ENCODE assay signal across 1 cellular context in genomic region chr1:151165281-151165737, GRCh38.
A peak's percentile ranks its signal among the peaks of the same experiment; 100 is the strongest.
TF ChIP-seq lines count a peak whose summit lies in the region.

No MANE protein-coding gene starts in this region.

TF ChIP-seq in GM23338, 12 proteins besides CTCF, POLR2A, EP300 and RAD21 (continued from another document):
- TF ChIP-seq STAT1 (IDR thresholded peaks at IDR 0.05; ENCODE audit: unreplicated experiment) = no peak
- no peak for TF ChIP-seq EZH2phosphoT487 (IDR thresholded peaks at IDR 0.05; ENCODE audit: unreplicated experiment)
- TF ChIP-seq EZH2 (IDR thresholded peaks at IDR 0.05; ENCODE audit: low read depth, unreplicated experiment) = no peak
- no peak for TF ChIP-seq ZNF331 (CRISPR knock-in tag; IDR thresholded peaks at IDR 0.05; ENCODE audit: low read depth)
- peak; percentile 64 for TF ChIP-seq CREB1 (CRISPR knock-in tag; IDR thresholded peaks at IDR 0.05; ENCODE audit: low read depth)
- TF ChIP-seq, protein P1, sequence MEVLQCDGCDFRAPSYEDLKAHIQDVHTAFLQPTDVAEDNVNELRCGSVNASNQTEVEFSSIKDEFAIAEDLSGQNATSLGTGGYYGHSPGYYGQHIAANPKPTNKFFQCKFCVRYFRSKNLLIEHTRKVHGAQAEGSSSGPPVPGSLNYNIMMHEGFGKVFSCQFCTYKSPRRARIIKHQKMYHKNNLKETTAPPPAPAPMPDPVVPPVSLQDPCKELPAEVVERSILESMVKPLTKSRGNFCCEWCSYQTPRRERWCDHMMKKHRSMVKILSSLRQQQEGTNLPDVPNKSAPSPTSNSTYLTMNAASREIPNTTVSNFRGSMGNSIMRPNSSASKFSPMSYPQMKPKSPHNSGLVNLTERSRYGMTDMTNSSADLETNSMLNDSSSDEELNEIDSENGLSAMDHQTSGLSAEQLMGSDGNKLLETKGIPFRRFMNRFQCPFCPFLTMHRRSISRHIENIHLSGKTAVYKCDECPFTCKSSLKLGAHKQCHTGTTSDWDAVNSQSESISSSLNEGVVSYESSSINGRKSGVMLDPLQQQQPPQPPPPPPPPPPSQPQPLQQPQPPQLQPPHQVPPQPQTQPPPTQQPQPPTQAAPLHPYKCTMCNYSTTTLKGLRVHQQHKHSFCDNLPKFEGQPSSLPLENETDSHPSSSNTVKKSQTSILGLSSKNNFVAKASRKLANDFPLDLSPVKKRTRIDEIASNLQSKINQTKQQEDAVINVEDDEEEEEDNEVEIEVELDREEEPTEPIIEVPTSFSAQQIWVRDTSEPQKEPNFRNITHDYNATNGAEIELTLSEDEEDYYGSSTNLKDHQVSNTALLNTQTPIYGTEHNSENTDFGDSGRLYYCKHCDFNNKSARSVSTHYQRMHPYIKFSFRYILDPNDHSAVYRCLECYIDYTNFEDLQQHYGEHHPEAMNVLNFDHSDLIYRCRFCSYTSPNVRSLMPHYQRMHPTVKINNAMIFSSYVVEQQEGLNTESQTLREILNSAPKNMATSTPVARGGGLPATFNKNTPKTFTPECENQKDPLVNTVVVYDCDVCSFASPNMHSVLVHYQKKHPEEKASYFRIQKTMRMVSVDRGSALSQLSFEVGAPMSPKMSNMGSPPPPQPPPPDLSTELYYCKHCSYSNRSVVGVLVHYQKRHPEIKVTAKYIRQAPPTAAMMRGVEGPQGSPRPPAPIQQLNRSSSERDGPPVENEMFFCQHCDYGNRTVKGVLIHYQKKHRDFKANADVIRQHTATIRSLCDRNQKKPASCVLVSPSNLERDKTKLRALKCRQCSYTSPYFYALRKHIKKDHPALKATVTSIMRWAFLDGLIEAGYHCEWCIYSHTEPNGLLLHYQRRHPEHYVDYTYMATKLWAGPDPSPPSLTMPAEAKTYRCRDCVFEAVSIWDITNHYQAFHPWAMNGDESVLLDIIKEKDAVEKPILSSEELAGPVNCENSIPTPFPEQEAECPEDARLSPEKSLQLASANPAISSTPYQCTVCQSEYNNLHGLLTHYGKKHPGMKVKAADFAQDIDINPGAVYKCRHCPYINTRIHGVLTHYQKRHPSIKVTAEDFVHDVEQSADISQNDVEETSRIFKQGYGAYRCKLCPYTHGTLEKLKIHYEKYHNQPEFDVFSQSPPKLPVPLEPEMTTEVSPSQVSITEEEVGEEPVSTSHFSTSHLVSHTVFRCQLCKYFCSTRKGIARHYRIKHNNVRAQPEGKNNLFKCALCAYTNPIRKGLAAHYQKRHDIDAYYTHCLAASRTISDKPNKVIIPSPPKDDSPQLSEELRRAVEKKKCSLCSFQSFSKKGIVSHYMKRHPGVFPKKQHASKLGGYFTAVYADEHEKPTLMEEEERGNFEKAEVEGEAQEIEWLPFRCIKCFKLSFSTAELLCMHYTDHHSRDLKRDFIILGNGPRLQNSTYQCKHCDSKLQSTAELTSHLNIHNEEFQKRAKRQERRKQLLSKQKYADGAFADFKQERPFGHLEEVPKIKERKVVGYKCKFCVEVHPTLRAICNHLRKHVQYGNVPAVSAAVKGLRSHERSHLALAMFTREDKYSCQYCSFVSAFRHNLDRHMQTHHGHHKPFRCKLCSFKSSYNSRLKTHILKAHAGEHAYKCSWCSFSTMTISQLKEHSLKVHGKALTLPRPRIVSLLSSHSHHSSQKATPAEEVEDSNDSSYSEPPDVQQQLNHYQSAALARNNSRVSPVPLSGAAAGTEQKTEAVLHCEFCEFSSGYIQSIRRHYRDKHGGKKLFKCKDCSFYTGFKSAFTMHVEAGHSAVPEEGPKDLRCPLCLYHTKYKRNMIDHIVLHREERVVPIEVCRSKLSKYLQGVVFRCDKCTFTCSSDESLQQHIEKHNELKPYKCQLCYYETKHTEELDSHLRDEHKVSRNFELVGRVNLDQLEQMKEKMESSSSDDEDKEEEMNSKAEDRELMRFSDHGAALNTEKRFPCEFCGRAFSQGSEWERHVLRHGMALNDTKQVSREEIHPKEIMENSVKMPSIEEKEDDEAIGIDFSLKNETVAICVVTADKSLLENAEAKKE (CRISPR knock-in tag; IDR thresholded peaks at IDR 0.05) = no peak
- no peak for TF ChIP-seq NANOG (IDR thresholded peaks at IDR 0.05; ENCODE audit: borderline replicate concordance)
- no peak for TF ChIP-seq ZNF114 (CRISPR knock-in tag; IDR thresholded peaks at IDR 0.05)
- TF ChIP-seq POLR2AphosphoS5 (IDR thresholded peaks at IDR 0.05; ENCODE audit: low read depth) = peak; percentile 41; the same call in 1 of the 2 replicates
